In genomic region chr9:136316896-136317676, GRCh38 we compare ENCODE assay signal across 1 cellular context.
TF ChIP-seq lines count a peak whose summit lies in the region.

No MANE protein-coding gene starts in this region.

TF ChIP-seq in H1, 55 proteins besides CTCF, POLR2A, EP300 and RAD21:
- TF ChIP-seq HDAC6 (IDR thresholded peaks at IDR 0.05; ENCODE audit: low read depth, low read length) (no peak), TAF7 (optimal IDR thresholded peaks at IDR 0.05; ENCODE audit: borderline replicate concordance, low read depth, low read length) (no peak), FOSL1 (IDR thresholded peaks at IDR 0.05; ENCODE audit: insufficient read depth, low read depth, low read length) (no peak), PHF8 (conservative IDR thresholded peaks at IDR 0.05; ENCODE audit: low read depth, low read length) (no peak), E2F6 (IDR thresholded peaks at IDR 0.05) (no peak), SP4 (IDR thresholded peaks at IDR 0.05; ENCODE audit: low read length) (no peak)
